In genomic region chr12:31309279-31309678, GRCh38 we compare ENCODE assay signal across 17 cellular contexts.
"Had no signal": no experiment of that assay in that cellular context is flagged by ENCODE, and none has a peak within 500 bp of the region (broad histone marks: within the 10 kb centered on the region; RNA-seq: fewer than 3 reads in every experiment).

No MANE protein-coding gene starts in this region.

- DNase-seq: KBM-7, MG63, NCI-H1092, NCI-H1105 treated with DMSO at 0.1 percent for 48 hours, NCI-H1417 treated with DMSO at 0.1 percent for 48 hours, NCI-H146, NCI-H1694 treated with DMSO at 0.1 percent for 48 hours, NCI-H1930, NCI-H2081, NCI-H2107, NCI-H2227 treated with DMSO at 0.1 percent for 48 hours, NCI-H446, NCI-H510A, NCI-H526, Right ventricle myocardium superior, RPMI8226, SIG-M5 had no signal
